28 cellular contexts compared by ENCODE assay signal in genomic region chr3:50296721-50297383, GRCh38. TPM values are rescaled to one million over a fixed set of nuclear protein-coding genes. Genes with fewer than 3 reads are reported as not detected.
A peak's percentile ranks its signal among the peaks of the same experiment; 100 is the strongest.
DNase-seq lines count a peak whose midpoint lies in the region; ATAC-seq and TF ChIP-seq lines count a peak whose summit lies in the region.
"Had no signal": no experiment of that assay in that cellular context is flagged by ENCODE, and none has a peak within 500 bp of the region (broad histone marks: within the 10 kb centered on the region; RNA-seq: fewer than 3 reads in every experiment).

No MANE protein-coding gene starts in this region.

- ATAC-seq in activated CD8-positive, alpha-beta T cell treated with anti-CD3 and anti-CD28 coated beads, Interleukin-2, amount 10 ng/mL, durations not matched to agents 7 days and 5 days = no peak
- ATAC-seq in activated CD8-positive, alpha-beta T cell treated with anti-CD3 and anti-CD28 coated beads for 36 hours = no peak
- ATAC-seq in CD4-positive, alpha-beta T cell (ENCODE audit: poor library complexity) = no peak
- no peak for ATAC-seq in naive thymus-derived CD8-positive, alpha-beta T cell
- ATAC-seq: A549; activated CD4-positive, CD25-positive, alpha-beta regulatory T cell treated with anti-CD3 and anti-CD28 coated beads, Interleukin-2, amount 50 U/mL, for 24 hours; GM23338; heart left ventricle had no signal

- no peaks in the 10 kb centered on the region for H3K9me3 ChIP-seq in CD4-positive, alpha-beta T cell (ENCODE audit: control insufficient read depth, low read length)
- no peaks in the 10 kb centered on the region for H3K9me3 ChIP-seq in adrenal gland (replicated peaks in 1 of 3)
- H3K9me3 ChIP-seq: A549, BE2C, heart left ventricle, MG63, ovary, testis had no signal

- peak overlapping the region; percentile 99 for H3K27ac Mint-ChIP-seq in activated CD8-positive, alpha-beta T cell treated with anti-CD3 and anti-CD28 coated beads, Interleukin-2, amount 10 ng/mL, durations not matched to agents 7 days and 5 days
- H3K27ac Mint-ChIP-seq in activated CD8-positive, alpha-beta T cell treated with anti-CD3 and anti-CD28 coated beads for 36 hours = no peak overlapping the region
- peak overlapping the region; percentile 99 for H3K27ac Mint-ChIP-seq in CD4-positive, alpha-beta T cell
- H3K27ac Mint-ChIP-seq in activated T-helper 2 cell treated with anti-CD3 and anti-CD28 coated beads, Interferon-gamma antibody, Interleukin-2, Interleukin-4, amounts not matched to agents 10 μg/mL and 5 μg/mL and 100 μg/mL, durations not matched to agents 14 hours and 24 hours and 36 hours = no peak overlapping the region
- peak overlapping the region in 6 of 10 donors; percentile 56 to 99 (median 78) for H3K27ac Mint-ChIP-seq in naive thymus-derived CD8-positive, alpha-beta T cell
- H3K27ac Mint-ChIP-seq: GM23338 had no signal

- WGBS in adrenal gland, 4 donors = 93 to 94% (median 93%) methylated on average over 2 to 18 of the region's 18 CpGs; no CpG with 5 or more reads in 1 of the 4 donors

- H3K27me3 ChIP-seq in CD4-positive, alpha-beta T cell (ENCODE audit: control insufficient read depth, insufficient read depth, low read length) = no peaks in the 10 kb centered on the region
- H3K27me3 ChIP-seq in adrenal gland = no peaks in the 10 kb centered on the region
- H3K27me3 ChIP-seq: BE2C, heart left ventricle, MG63, ovary, testis had no signal

- H3K27ac ChIP-seq in CD4-positive, alpha-beta T cell (ENCODE audit: low read depth, low read length) = no peak overlapping the region
- H3K27ac ChIP-seq in adrenal gland = no peak overlapping the region
- H3K27ac ChIP-seq: A549, ovary, PC-9, testis had no signal

- H3K4me3 ChIP-seq in adrenal gland = no peak overlapping the region
- H3K4me3 ChIP-seq: A549, GM23338, heart left ventricle, MG63, ovary, PC-9, testis had no signal

- H3K4me3 Mint-ChIP-seq in activated CD8-positive, alpha-beta T cell treated with anti-CD3 and anti-CD28 coated beads, Interleukin-2, amount 10 ng/mL, durations not matched to agents 7 days and 5 days = no peak overlapping the region
- H3K4me3 Mint-ChIP-seq in activated CD8-positive, alpha-beta T cell treated with anti-CD3 and anti-CD28 coated beads for 36 hours = no peak overlapping the region
- H3K4me3 Mint-ChIP-seq in CD4-positive, alpha-beta T cell = peak overlapping the region; percentile 83
- peak overlapping the region; percentile 98 for H3K4me3 Mint-ChIP-seq in activated T-helper 2 cell treated with anti-CD3 and anti-CD28 coated beads, Interferon-gamma antibody, Interleukin-2, Interleukin-4, amounts not matched to agents 10 μg/mL and 5 μg/mL and 100 μg/mL, durations not matched to agents 14 hours and 24 hours and 36 hours (ENCODE audit: low read depth)
- H3K4me3 Mint-ChIP-seq in naive thymus-derived CD8-positive, alpha-beta T cell = peak overlapping the region in 5 of 10 donors; percentile 33 to 68 (median 42)
- H3K4me3 Mint-ChIP-seq: GM23338 had no signal

- H3K36me3 ChIP-seq in adrenal gland (replicated peaks in 1 of 2) = no peaks in the 10 kb centered on the region
- H3K36me3 ChIP-seq: BE2C, MG63, ovary had no signal

- H3K9me3 Mint-ChIP-seq in activated CD8-positive, alpha-beta T cell treated with anti-CD3 and anti-CD28 coated beads, Interleukin-2, amount 10 ng/mL, durations not matched to agents 7 days and 5 days (ENCODE audit: insufficient read depth) = no peaks in the 10 kb centered on the region
- H3K9me3 Mint-ChIP-seq in activated CD8-positive, alpha-beta T cell treated with anti-CD3 and anti-CD28 coated beads for 36 hours = no peaks in the 10 kb centered on the region
- no peaks in the 10 kb centered on the region for H3K9me3 Mint-ChIP-seq in CD4-positive, alpha-beta T cell
- no peaks in the 10 kb centered on the region for H3K9me3 Mint-ChIP-seq in activated T-helper 2 cell treated with anti-CD3 and anti-CD28 coated beads, Interferon-gamma antibody, Interleukin-2, Interleukin-4, amounts not matched to agents 10 μg/mL and 5 μg/mL and 100 μg/mL, durations not matched to agents 14 hours and 24 hours and 36 hours
- no peaks in the 10 kb centered on the region for H3K9me3 Mint-ChIP-seq in naive thymus-derived CD8-positive, alpha-beta T cell
- H3K9me3 Mint-ChIP-seq: GM23338 had no signal

- intact Hi-C loops in activated CD8-positive, alpha-beta T cell treated with anti-CD3 and anti-CD28 coated beads for 36 hours (cut with micrococcal nuclease) = no loop called here
- intact Hi-C loops in CD4-positive, alpha-beta T cell (cut with DNase I, micrococcal nuclease) = loop anchor here (5.0 kb wide), 2 partner anchors 40 to 885 kb away; partner anchors contain the start of genes RHOA (in 1 of the 2) and TCTA (in 1 of the 2)
- intact Hi-C loops in activated T-helper 2 cell treated with anti-CD3 and anti-CD28 coated beads, Interferon-gamma antibody, Interleukin-2, Interleukin-4, amounts not matched to agents 10 μg/mL and 5 μg/mL and 100 μg/mL, durations not matched to agents 14 hours and 24 hours and 36 hours (cut with micrococcal nuclease) = loop anchor here (10.0 kb wide), 1 partner anchor 362 kb away; no protein-coding TSS in a partner anchor
- intact Hi-C loops in adrenal gland (cut with DNase I) = no loop called here

- no peak for DNase-seq in activated CD8-positive, alpha-beta T cell treated with anti-CD3 and anti-CD28 coated beads, Interleukin-2, amount 10 ng/mL, durations not matched to agents 7 days and 5 days
- DNase-seq in activated CD8-positive, alpha-beta T cell treated with anti-CD3 and anti-CD28 coated beads for 36 hours = no peak
- no peak for DNase-seq in CD4-positive, alpha-beta T cell
- no peak for DNase-seq in activated T-helper 2 cell treated with anti-CD3 and anti-CD28 coated beads, Interferon-gamma antibody, Interleukin-2, Interleukin-4, amounts not matched to agents 10 μg/mL and 5 μg/mL and 100 μg/mL, durations not matched to agents 14 hours and 24 hours and 36 hours (ENCODE audit: low spot score)
- DNase-seq in naive thymus-derived CD8-positive, alpha-beta T cell = no peak
- DNase-seq in cortex of kidney (lab: John Stamatoyannopoulos, UW) (no peak), adrenal gland (no peak), mucosa of gallbladder (ENCODE audit: low spot score) (no peak)
- DNase-seq: anterior cingulate cortex; BE2C; central memory CD4-positive, alpha-beta T cell; DMS79 treated with DMSO at 0.1 percent for 48 hours; MG63; NCI-H1436; NCI-H510A; NK-92 treated with Interleukin-12 subunit alpha and Interleukin-12 subunit beta, amount 100 ng/mL, for 24 hours; PC-9; SHP77 treated with DMSO at 0.1 percent for 48 hours; stimulated activated CD4-positive, alpha-beta T cell treated with anti-CD3 and anti-CD28 coated beads, Interleukin-4, amount 100 ng/mL, for 1 hour; stimulated activated naive CD4-positive, alpha-beta T cell; SW 1271; testis had no signal

- H3K36me3 Mint-ChIP-seq in activated CD8-positive, alpha-beta T cell treated with anti-CD3 and anti-CD28 coated beads, Interleukin-2, amount 10 ng/mL, durations not matched to agents 7 days and 5 days (ENCODE audit: low read depth) = peaks cover 2% of the 10 kb centered on the region
- H3K36me3 Mint-ChIP-seq in activated CD8-positive, alpha-beta T cell treated with anti-CD3 and anti-CD28 coated beads for 36 hours (ENCODE audit: low read depth) = peaks cover 1% of the 10 kb centered on the region
- H3K36me3 Mint-ChIP-seq in CD4-positive, alpha-beta T cell (ENCODE audit: low read depth) = peaks cover 12% of the 10 kb centered on the region
- H3K36me3 Mint-ChIP-seq in activated T-helper 2 cell treated with anti-CD3 and anti-CD28 coated beads, Interferon-gamma antibody, Interleukin-2, Interleukin-4, amounts not matched to agents 10 μg/mL and 5 μg/mL and 100 μg/mL, durations not matched to agents 14 hours and 24 hours and 36 hours (ENCODE audit: low read depth) = peaks cover 3% of the 10 kb centered on the region
- H3K36me3 Mint-ChIP-seq in naive thymus-derived CD8-positive, alpha-beta T cell = peaks cover 0 to 6% (median 0%) of the 10 kb centered on the region in 3 donors

- no peaks in the 10 kb centered on the region for H3K27me3 Mint-ChIP-seq in activated CD8-positive, alpha-beta T cell treated with anti-CD3 and anti-CD28 coated beads, Interleukin-2, amount 10 ng/mL, durations not matched to agents 7 days and 5 days (ENCODE audit: low read depth)
- no peaks in the 10 kb centered on the region for H3K27me3 Mint-ChIP-seq in activated CD8-positive, alpha-beta T cell treated with anti-CD3 and anti-CD28 coated beads for 36 hours
- H3K27me3 Mint-ChIP-seq in CD4-positive, alpha-beta T cell = no peaks in the 10 kb centered on the region
- H3K27me3 Mint-ChIP-seq in activated T-helper 2 cell treated with anti-CD3 and anti-CD28 coated beads, Interferon-gamma antibody, Interleukin-2, Interleukin-4, amounts not matched to agents 10 μg/mL and 5 μg/mL and 100 μg/mL, durations not matched to agents 14 hours and 24 hours and 36 hours (ENCODE audit: low read depth) = no peaks in the 10 kb centered on the region
- H3K27me3 Mint-ChIP-seq in naive thymus-derived CD8-positive, alpha-beta T cell = no peaks in the 10 kb centered on the region

- CTCF ChIA-PET in activated CD8-positive, alpha-beta T cell treated with anti-CD3 and anti-CD28 coated beads, Interleukin-2, amount 10 ng/mL, durations not matched to agents 7 days and 5 days (lab: Charles Lee) = interaction anchor here (1.4 kb wide), 1 partner anchor 25 kb away, joined by 3 read pairs; no protein-coding TSS in a partner anchor
- CTCF ChIA-PET in activated CD8-positive, alpha-beta T cell treated with anti-CD3 and anti-CD28 coated beads for 36 hours (lab: Charles Lee) = interaction anchor here (1.0 to 1.1 kb wide), 3 partner anchors 25 to 50 kb away, joined by 3 to 4 read pairs (median 3); no protein-coding TSS in a partner anchor
- CTCF ChIA-PET in CD4-positive, alpha-beta T cell (lab: Charles Lee) = no interaction called here

- peaks cover 42% of the 10 kb centered on the region for H3K4me1 Mint-ChIP-seq in activated CD8-positive, alpha-beta T cell treated with anti-CD3 and anti-CD28 coated beads, Interleukin-2, amount 10 ng/mL, durations not matched to agents 7 days and 5 days (ENCODE audit: low read depth)
- peaks cover 23% of the 10 kb centered on the region for H3K4me1 Mint-ChIP-seq in activated CD8-positive, alpha-beta T cell treated with anti-CD3 and anti-CD28 coated beads for 36 hours (ENCODE audit: low read depth)
- H3K4me1 Mint-ChIP-seq in CD4-positive, alpha-beta T cell (ENCODE audit: low read depth) = peaks cover 43% of the 10 kb centered on the region
- H3K4me1 Mint-ChIP-seq in activated T-helper 2 cell treated with anti-CD3 and anti-CD28 coated beads, Interferon-gamma antibody, Interleukin-2, Interleukin-4, amounts not matched to agents 10 μg/mL and 5 μg/mL and 100 μg/mL, durations not matched to agents 14 hours and 24 hours and 36 hours (ENCODE audit: low read depth) = peaks cover 23% of the 10 kb centered on the region
- peaks cover 25 to 46% (median 44%) of the 10 kb centered on the region in 4 donors for H3K4me1 Mint-ChIP-seq in naive thymus-derived CD8-positive, alpha-beta T cell

- POLR2A ChIA-PET in activated CD8-positive, alpha-beta T cell treated with anti-CD3 and anti-CD28 coated beads, Interleukin-2, amount 10 ng/mL, durations not matched to agents 7 days and 5 days (lab: Charles Lee) = interaction anchor here (3.5 kb wide), 1 partner anchor 40 kb away, joined by 27 read pairs; no protein-coding TSS in a partner anchor
- POLR2A ChIA-PET in activated CD8-positive, alpha-beta T cell treated with anti-CD3 and anti-CD28 coated beads for 36 hours (lab: Charles Lee) = interaction anchor here (0.9 to 3.1 kb wide), 2 partner anchors 9 to 40 kb away, joined by 3 to 14 read pairs; no protein-coding TSS in a partner anchor
- POLR2A ChIA-PET in CD4-positive, alpha-beta T cell (lab: Charles Lee) = interaction anchor here (1.2 to 3.4 kb wide), 2 partner anchors 40 to 54 kb away, joined by 6 to 42 read pairs; partner anchors contain the start of genes CYB561D2 and NPRL2
- POLR2A ChIA-PET in naive thymus-derived CD8-positive, alpha-beta T cell (lab: Charles Lee) = interaction anchor here (0.7 kb wide), 2 partner anchors 40 to 53 kb away, joined by 3 to 4 read pairs; partner anchors contain the start of gene NPRL2

- no peak for TF ChIP-seq CTCF in activated CD8-positive, alpha-beta T cell treated with anti-CD3 and anti-CD28 coated beads for 36 hours (IDR thresholded peaks at IDR 0.05)
- TF ChIP-seq CTCF in CD4-positive, alpha-beta T cell (IDR thresholded peaks at IDR 0.05) = no peak
- TF ChIP-seq CTCF in adrenal gland (IDR thresholded peaks at IDR 0.05) = no peak

- TF ChIP-seq POLR2A in adrenal gland (IDR thresholded peaks at IDR 0.05) = no peak

- peaks cover 25 to 39% of the 10 kb centered on the region in 2 donors for H3K4me1 ChIP-seq in adrenal gland (replicated peaks in 1 of 2)
- H3K4me1 ChIP-seq: BE2C had no signal

RNA-seq across cellular contexts. Expression of gene HYAL3, which starts 2.4 kb away (rescaled TPM):
- total RNA-seq in activated CD8-positive, alpha-beta T cell treated with anti-CD3 and anti-CD28 coated beads, Interleukin-2, amount 10 ng/mL, durations not matched to agents 7 days and 5 days = 10 to 100 TPM in 1 of 2 experiments, 1 to 10 TPM in 1; 9.7 to 12.7 TPM
- total RNA-seq in activated CD8-positive, alpha-beta T cell treated with anti-CD3 and anti-CD28 coated beads for 36 hours = 1 to 10 TPM; 3.3 to 4.1 TPM
- 1 to 10 TPM; 3.0 to 3.2 TPM for total RNA-seq in CD4-positive, alpha-beta T cell
- total RNA-seq in activated T-helper 2 cell treated with anti-CD3 and anti-CD28 coated beads, Interferon-gamma antibody, Interleukin-2, Interleukin-4, amounts not matched to agents 10 μg/mL and 5 μg/mL and 100 μg/mL, durations not matched to agents 14 hours and 24 hours and 36 hours = 10.8 TPM in 2 replicates
- total RNA-seq in naive thymus-derived CD8-positive, alpha-beta T cell = 1 to 10 TPM; 3.2 to 4.7 TPM
- 1 to 10 TPM; 2.5 to 3.8 (median 3.0) TPM for polyA plus RNA-seq in naive thymus-derived CD8-positive, alpha-beta T cell
- total RNA-seq in adrenal gland (1 to 10 TPM; 1.7 to 5.4 (median 3.4) TPM), mucosa of gallbladder (7.8 TPM)
- polyA plus RNA-seq in adrenal gland = 1 to 10 TPM; 2.5 to 6.8 (median 3.2) TPM

RNA-seq across cellular contexts. Expression of gene NAA80, which starts 2.4 kb away (rescaled TPM):
- total RNA-seq in activated CD8-positive, alpha-beta T cell treated with anti-CD3 and anti-CD28 coated beads, Interleukin-2, amount 10 ng/mL, durations not matched to agents 7 days and 5 days = 10 to 100 TPM; 26.8 to 28.5 TPM
- total RNA-seq in activated CD8-positive, alpha-beta T cell treated with anti-CD3 and anti-CD28 coated beads for 36 hours = 10 to 100 TPM; 23.2 to 23.4 TPM
- 10 to 100 TPM; 47.0 to 48.8 TPM for total RNA-seq in CD4-positive, alpha-beta T cell
- 24.9 and 25.0 TPM in 2 replicates for total RNA-seq in activated T-helper 2 cell treated with anti-CD3 and anti-CD28 coated beads, Interferon-gamma antibody, Interleukin-2, Interleukin-4, amounts not matched to agents 10 μg/mL and 5 μg/mL and 100 μg/mL, durations not matched to agents 14 hours and 24 hours and 36 hours
- total RNA-seq in naive thymus-derived CD8-positive, alpha-beta T cell = 10 to 100 TPM; 33.8 to 36.8 TPM
- polyA plus RNA-seq in naive thymus-derived CD8-positive, alpha-beta T cell = 10 to 100 TPM; 10.8 to 18.7 (median 17.4) TPM
- total RNA-seq in adrenal gland (10 to 100 TPM in 6 of 8 donors, 1 to 10 TPM in 2; 9.8 to 17.9 (median 11.0) TPM), mucosa of gallbladder (12.7 TPM)
- polyA plus RNA-seq in adrenal gland = 10 to 100 TPM in 2 of 3 donors, 1 to 10 TPM in 1; 6.0 to 19.8 (median 14.0) TPM

RNA-seq across cellular contexts. Expression of gene IFRD2, which starts 4.6 kb away (rescaled TPM):
- total RNA-seq in activated CD8-positive, alpha-beta T cell treated with anti-CD3 and anti-CD28 coated beads, Interleukin-2, amount 10 ng/mL, durations not matched to agents 7 days and 5 days = 10 to 100 TPM; 81.3 to 85.1 TPM
- total RNA-seq in activated CD8-positive, alpha-beta T cell treated with anti-CD3 and anti-CD28 coated beads for 36 hours = 100 to 1,000 TPM; 132 to 133 TPM
- 10 to 100 TPM; 30.0 to 30.4 TPM for total RNA-seq in CD4-positive, alpha-beta T cell
- total RNA-seq in activated T-helper 2 cell treated with anti-CD3 and anti-CD28 coated beads, Interferon-gamma antibody, Interleukin-2, Interleukin-4, amounts not matched to agents 10 μg/mL and 5 μg/mL and 100 μg/mL, durations not matched to agents 14 hours and 24 hours and 36 hours = 154 and 164 TPM in 2 replicates
- 10 to 100 TPM; 68.9 TPM for total RNA-seq in naive thymus-derived CD8-positive, alpha-beta T cell
- polyA plus RNA-seq in naive thymus-derived CD8-positive, alpha-beta T cell = 10 to 100 TPM; 59.4 to 69.7 (median 60.7) TPM
- total RNA-seq in adrenal gland (10 to 100 TPM; 44.9 to 96.3 (median 55.2) TPM), mucosa of gallbladder (74.8 TPM)
- polyA plus RNA-seq in adrenal gland = 100 to 1,000 TPM in 2 of 3 donors, 10 to 100 TPM in 1; 55.9 to 182 (median 144) TPM

RNA-seq across cellular contexts. Expression of gene HYAL1, which starts 6.5 kb away (rescaled TPM):
- total RNA-seq in activated CD8-positive, alpha-beta T cell treated with anti-CD3 and anti-CD28 coated beads, Interleukin-2, amount 10 ng/mL, durations not matched to agents 7 days and 5 days = under 1 TPM in 1 of 2 experiments, not detected in 1; 0.16 TPM
- total RNA-seq in activated CD8-positive, alpha-beta T cell treated with anti-CD3 and anti-CD28 coated beads for 36 hours = not detected
- total RNA-seq in CD4-positive, alpha-beta T cell = under 1 TPM in 1 of 2 experiments, not detected in 1; 0.38 TPM
- total RNA-seq in activated T-helper 2 cell treated with anti-CD3 and anti-CD28 coated beads, Interferon-gamma antibody, Interleukin-2, Interleukin-4, amounts not matched to agents 10 μg/mL and 5 μg/mL and 100 μg/mL, durations not matched to agents 14 hours and 24 hours and 36 hours = 0.23 and 0.59 TPM in 2 replicates
- under 1 TPM; 0.16 to 0.39 TPM for total RNA-seq in naive thymus-derived CD8-positive, alpha-beta T cell
- under 1 TPM in 2 of 3 donors, not detected in 1; 0.54 to 0.75 TPM for polyA plus RNA-seq in naive thymus-derived CD8-positive, alpha-beta T cell
- total RNA-seq in adrenal gland (10 to 100 TPM; 19.9 to 50.5 (median 36.8) TPM), mucosa of gallbladder (82.4 TPM)
- polyA plus RNA-seq in adrenal gland = 10 to 100 TPM in 2 of 3 donors, 1 to 10 TPM in 1; 9.7 to 50.1 (median 16.5) TPM

RNA-seq across cellular contexts. Expression of gene LSMEM2, which starts 18.0 kb away (rescaled TPM):
- not detected for total RNA-seq in activated CD8-positive, alpha-beta T cell treated with anti-CD3 and anti-CD28 coated beads, Interleukin-2, amount 10 ng/mL, durations not matched to agents 7 days and 5 days
- total RNA-seq in activated CD8-positive, alpha-beta T cell treated with anti-CD3 and anti-CD28 coated beads for 36 hours = not detected
- under 1 TPM in 1 of 2 experiments, not detected in 1; 0.22 TPM for total RNA-seq in CD4-positive, alpha-beta T cell
- not detected in 2 replicates for total RNA-seq in activated T-helper 2 cell treated with anti-CD3 and anti-CD28 coated beads, Interferon-gamma antibody, Interleukin-2, Interleukin-4, amounts not matched to agents 10 μg/mL and 5 μg/mL and 100 μg/mL, durations not matched to agents 14 hours and 24 hours and 36 hours
- not detected for total RNA-seq in naive thymus-derived CD8-positive, alpha-beta T cell
- under 1 TPM in 2 of 3 donors, not detected in 1; 0.15 to 0.21 TPM for polyA plus RNA-seq in naive thymus-derived CD8-positive, alpha-beta T cell
- total RNA-seq in adrenal gland (under 1 TPM in 3 of 8 donors, not detected in 5; 0.36 to 0.76 (median 0.60) TPM), mucosa of gallbladder (0.95 TPM)
- under 1 TPM; 0.09 to 0.64 (median 0.47) TPM for polyA plus RNA-seq in adrenal gland
- total RNA-seq: dermis microvascular lymphatic vessel endothelial cell had no signal

Comparison
In these comparisons a context has a peak if more than half of its experiments do, and no peak if none do; other contexts are left out.
1. H3K27ac Mint-ChIP-seq: peak in activated CD8-positive, alpha-beta T cell treated with anti-CD3 and anti-CD28 coated beads, Interleukin-2, amount 10 ng/mL, durations not matched to agents 7 days and 5 days (single experiment), CD4-positive, alpha-beta T cell (single experiment) and naive thymus-derived CD8-positive, alpha-beta T cell (6 of 10); none in activated CD8-positive, alpha-beta T cell treated with anti-CD3 and anti-CD28 coated beads for 36 hours (single experiment) and activated T-helper 2 cell treated with anti-CD3 and anti-CD28 coated beads, Interferon-gamma antibody, Interleukin-2, Interleukin-4, amounts not matched to agents 10 μg/mL and 5 μg/mL and 100 μg/mL, durations not matched to agents 14 hours and 24 hours and 36 hours (single experiment).
2. H3K4me3 Mint-ChIP-seq: peak in CD4-positive, alpha-beta T cell (single experiment) and activated T-helper 2 cell treated with anti-CD3 and anti-CD28 coated beads, Interferon-gamma antibody, Interleukin-2, Interleukin-4, amounts not matched to agents 10 μg/mL and 5 μg/mL and 100 μg/mL, durations not matched to agents 14 hours and 24 hours and 36 hours (single experiment); none in activated CD8-positive, alpha-beta T cell treated with anti-CD3 and anti-CD28 coated beads, Interleukin-2, amount 10 ng/mL, durations not matched to agents 7 days and 5 days (single experiment) and activated CD8-positive, alpha-beta T cell treated with anti-CD3 and anti-CD28 coated beads for 36 hours (single experiment).
3. intact Hi-C loops: an anchor here in CD4-positive, alpha-beta T cell (5.0 kb wide) and activated T-helper 2 cell treated with anti-CD3 and anti-CD28 coated beads, Interferon-gamma antibody, Interleukin-2, Interleukin-4, amounts not matched to agents 10 μg/mL and 5 μg/mL and 100 μg/mL, durations not matched to agents 14 hours and 24 hours and 36 hours (10.0 kb wide); none called in activated CD8-positive, alpha-beta T cell treated with anti-CD3 and anti-CD28 coated beads for 36 hours and adrenal gland.